14 cellular contexts compared by ENCODE assay signal in genomic region chr11:58433638-58434203, GRCh38.
DNase-seq lines count a peak whose midpoint lies in the region; ATAC-seq lines count a peak whose summit lies in the region.
"Had no signal": no experiment of that assay in that cellular context is flagged by ENCODE, and none has a peak within 500 bp of the region (broad histone marks: within the 10 kb centered on the region; RNA-seq: fewer than 3 reads in every experiment).

No MANE protein-coding gene starts in this region.

- DNase-seq in NOMO-1 treated with DMSO at 0.1 percent for 48 hours (lab: John Stamatoyannopoulos, UW; ENCODE audit: unreplicated experiment) (peak; percentile 64), putamen (ENCODE audit: low spot score) (no peak), NCI-H2227 (lab: John Stamatoyannopoulos, UW; ENCODE audit: unreplicated experiment) (no peak), ecto neural progenitor cell (ENCODE audit: low spot score) (no peak)
- DNase-seq: effector memory CD8-positive, alpha-beta T cell; hypothalamus; kidney glomerular epithelial cell; NCI-H1092; NCI-H2171 had no signal

- ATAC-seq in GM18498 (IDR thresholded peaks at IDR 0.05; ENCODE audit: unreplicated experiment) (peak; percentile 77), GM19372 (IDR thresholded peaks at IDR 0.05; ENCODE audit: low read depth, unreplicated experiment) (peak; percentile 61), HG03103 (IDR thresholded peaks at IDR 0.05; ENCODE audit: low read depth, unreplicated experiment) (peak; percentile 88), HG03135 (IDR thresholded peaks at IDR 0.05; ENCODE audit: unreplicated experiment) (no peak)
- ATAC-seq: effector memory CD8-positive, alpha-beta T cell; WTC11 had no signal
